ENCODE assay signal across 23 cellular contexts in genomic region chr2:20664431-20665260, GRCh38. TPM values are rescaled to one million over a fixed set of nuclear protein-coding genes. Genes with fewer than 3 reads are reported as not detected.
DNase-seq lines count a peak whose midpoint lies in the region; ATAC-seq and TF ChIP-seq lines count a peak whose summit lies in the region.
"Had no signal": no experiment of that assay in that cellular context is flagged by ENCODE, and none has a peak within 500 bp of the region (broad histone marks: within the 10 kb centered on the region; RNA-seq: fewer than 3 reads in every experiment).

No MANE protein-coding gene starts in this region.

- peaks cover 0 to 31% (median 20%) of the 10 kb centered on the region in 9 donors for H3K4me1 ChIP-seq in heart right ventricle
- H3K4me1 ChIP-seq: pancreas had no signal

- peak overlapping the region; percentile 77 for H3K4me3 Mint-ChIP-seq in chondrocyte (ENCODE audit: unreplicated experiment)
- peak overlapping the region in 9 of 10 donors; percentile 28 to 80 (median 61) for H3K4me3 Mint-ChIP-seq in naive thymus-derived CD8-positive, alpha-beta T cell

- H3K27ac ChIP-seq in heart right ventricle: no peak overlapping the region
- H3K27ac ChIP-seq: uterus had no signal

- no peaks in the 10 kb centered on the region for H3K36me3 ChIP-seq in heart right ventricle
- H3K36me3 ChIP-seq: pancreas, uterus had no signal

- intact Hi-C loops in Right ventricle myocardium superior (cut with DNase I) (loop anchor here (5.0 kb wide), 1 partner anchor 453 kb away; no protein-coding TSS in a partner anchor), heart right ventricle (cut with DNase I) (loop anchor here in 6 of 10 donors (5.0 to 10.0 kb wide), 3 partner anchors 160 to 453 kb away; partner anchors contain the start of gene LDAH (in 1 of the 6))

- H3K9me3 ChIP-seq in heart right ventricle: no peaks in the 10 kb centered on the region
- H3K9me3 ChIP-seq: pancreas, uterus had no signal

- H3K27me3 Mint-ChIP-seq in chondrocyte (ENCODE audit: low read depth): peaks cover 39% of the 10 kb centered on the region
- H3K27me3 Mint-ChIP-seq in naive thymus-derived CD8-positive, alpha-beta T cell: peaks cover 26 to 87% (median 60%) of the 10 kb centered on the region in 5 donors

- no peak for TF ChIP-seq CTCF in heart right ventricle (IDR thresholded peaks at IDR 0.05)
- TF ChIP-seq CTCF in chondrocyte (IDR thresholded peaks at IDR 0.05): no peak

- POLR2A ChIA-PET in naive thymus-derived CD8-positive, alpha-beta T cell (lab: Charles Lee): no interaction called here

- H3K27ac Mint-ChIP-seq in chondrocyte (ENCODE audit: unreplicated experiment): no peak overlapping the region
- peak overlapping the region in 1 of 10 donors; percentile 50 for H3K27ac Mint-ChIP-seq in naive thymus-derived CD8-positive, alpha-beta T cell
- H3K27ac Mint-ChIP-seq: activated CD4-positive, alpha-beta T cell treated with anti-CD3 and anti-CD28 coated beads for 36 hours; activated naive CD8-positive, alpha-beta T cell treated with anti-CD3 and anti-CD28 coated beads, Interleukin-2, amount 50 U/mL, for 24 hours; T-helper 2 cell treated with Interferon-gamma antibody and Interleukin-4, amounts not matched to agents 5 μg/mL and 100 μg/mL, for 36 hours had no signal

- H3K4me1 Mint-ChIP-seq in chondrocyte (ENCODE audit: low read depth): peaks cover 40% of the 10 kb centered on the region
- H3K4me1 Mint-ChIP-seq in naive thymus-derived CD8-positive, alpha-beta T cell: peaks cover 9 to 28% (median 21%) of the 10 kb centered on the region in 4 donors

- peaks cover 2% of the 10 kb centered on the region for H3K36me3 Mint-ChIP-seq in chondrocyte (ENCODE audit: low read depth)
- no peaks in the 10 kb centered on the region for H3K36me3 Mint-ChIP-seq in naive thymus-derived CD8-positive, alpha-beta T cell
- H3K36me3 Mint-ChIP-seq: stimulated activated naive B cell treated with anti-CD40 and anti-IgM and Interleukin-4, amounts not matched to agents 10 μg/mL and 1 μg/mL and 100 μg/mL, for 72 hours had no signal

- no peaks in the 10 kb centered on the region for H3K9me3 Mint-ChIP-seq in chondrocyte (ENCODE audit: low read depth)
- H3K9me3 Mint-ChIP-seq in naive thymus-derived CD8-positive, alpha-beta T cell: no peaks in the 10 kb centered on the region
- H3K9me3 Mint-ChIP-seq: activated naive CD8-positive, alpha-beta T cell treated with anti-CD3 and anti-CD28 coated beads, Interleukin-2, amount 50 U/mL, for 24 hours; stimulated activated naive B cell treated with anti-CD40 and anti-IgM and Interleukin-4, amounts not matched to agents 10 μg/mL and 1 μg/mL and 100 μg/mL, for 72 hours; T-helper 2 cell treated with Interferon-gamma antibody and Interleukin-4, amounts not matched to agents 5 μg/mL and 100 μg/mL, for 36 hours had no signal

- ATAC-seq in Right ventricle myocardium superior (ENCODE audit: poor library complexity) (no peak), heart right ventricle (no peak), HG02763 (IDR thresholded peaks at IDR 0.05; ENCODE audit: unreplicated experiment) (no peak)
- no peak for ATAC-seq in naive thymus-derived CD8-positive, alpha-beta T cell
- ATAC-seq: activated CD4-positive, alpha-beta T cell treated with anti-CD3 and anti-CD28 coated beads for 36 hours; activated naive CD8-positive, alpha-beta T cell treated with anti-CD3 and anti-CD28 coated beads, Interleukin-2, amount 50 U/mL, for 24 hours; pancreas; stimulated activated naive B cell treated with anti-CD40 and anti-IgM and Interleukin-4, amounts not matched to agents 10 μg/mL and 1 μg/mL and 100 μg/mL, for 72 hours had no signal

- in situ Hi-C loops in G401 (cut with HindIII; ENCODE audit: low sequenced_read_pairs): no loop called here

- WGBS in heart right ventricle, 2 donors: 23 to 30% methylated on average over 18 of the region's 18 CpGs

- peak; percentile 11 for DNase-seq in Right ventricle myocardium superior
- no peak for DNase-seq in heart right ventricle
- DNase-seq in chondrocyte (ENCODE audit: low spot score): no peak
- DNase-seq in naive thymus-derived CD8-positive, alpha-beta T cell: peak in 1 of 10 donors; percentile 34
- no peak for DNase-seq in G401 (ENCODE audit: low spot score)
- DNase-seq in SK-N-DZ (ENCODE audit: low spot score): no peak
- no peak for DNase-seq in NCI-H2171 treated with DMSO at 0.1 percent for 48 hours (lab: John Stamatoyannopoulos, UW)
- DNase-seq: activated CD4-positive, alpha-beta T cell treated with anti-CD3 and anti-CD28 coated beads for 36 hours; activated CD8-positive, alpha-beta memory T cell treated with anti-CD3 and anti-CD28 coated beads, Interleukin-2, amount 50 U/mL, for 4 hours; activated naive CD8-positive, alpha-beta T cell treated with anti-CD3 and anti-CD28 coated beads, Interleukin-2, amount 50 U/mL, for 24 hours; Calu3; erythroblast; GF-D8; midbrain; NCI-H1436 treated with DMSO at 0.1 percent for 48 hours; NCI-H345; pancreas; SHP77 treated with DMSO at 0.1 percent for 48 hours; stimulated activated naive B cell treated with anti-CD40 and anti-IgM and Interleukin-4, amounts not matched to agents 10 μg/mL and 1 μg/mL and 100 μg/mL, for 72 hours; uterus had no signal

- peak overlapping the region in 1 of 10 donors; percentile 6 for H3K4me3 ChIP-seq in heart right ventricle
- H3K4me3 ChIP-seq: pancreas, uterus had no signal

- peaks cover 25 to 97% (median 94%) of the 10 kb centered on the region in 7 donors for H3K27me3 ChIP-seq in heart right ventricle

RNA-seq across cellular contexts. Expression of gene GDF7, which starts 2.3 kb away (rescaled TPM):
- 0.38 TPM for total RNA-seq in Right ventricle myocardium superior
- 1 to 10 TPM in 1 of 10 donors, under 1 TPM in 9; 0.10 to 1.2 (median 0.66) TPM for total RNA-seq in heart right ventricle
- under 1 TPM; 0.17 to 0.37 TPM for polyA plus RNA-seq in heart right ventricle
- total RNA-seq in chondrocyte: 10.9 to 12.8 TPM (median 12.6 TPM) in 3 replicates
- total RNA-seq in naive thymus-derived CD8-positive, alpha-beta T cell: not detected
- polyA plus RNA-seq in naive thymus-derived CD8-positive, alpha-beta T cell: under 1 TPM; 0.05 TPM
- total RNA-seq in G401 (2014; rRNA removed; shearing (Covaris generic)): 0.37 and 1.2 TPM in 2 replicates
- polyA plus RNA-seq in SK-N-DZ (2014; cell fraction: cytosol; rRNA removed): not detected in 2 replicates
- polyA plus RNA-seq in SK-N-DZ (2014; cell fraction: nucleus; rRNA removed): 0.14 TPM in 1 of 2 replicates, not detected in the other
- total RNA-seq: Calu3, LHCN-M2 had no signal

RNA-seq across cellular contexts. Expression of gene HS1BP3, which starts 13.7 kb away (rescaled TPM):
- total RNA-seq in Right ventricle myocardium superior (19.7 TPM), heart right ventricle (10 to 100 TPM; 11.3 to 26.3 (median 16.1) TPM), chondrocyte (24.6 to 33.8 TPM (median 33.2 TPM) in 3 replicates)
- polyA plus RNA-seq in heart right ventricle: 10 to 100 TPM; 16.8 to 24.6 TPM
- total RNA-seq in naive thymus-derived CD8-positive, alpha-beta T cell: 10 to 100 TPM; 15.4 to 15.5 TPM
- 10 to 100 TPM; 11.0 to 15.4 (median 11.6) TPM for polyA plus RNA-seq in naive thymus-derived CD8-positive, alpha-beta T cell
- 47.6 and 53.7 TPM in 2 replicates for total RNA-seq in G401 (2014; rRNA removed; shearing (Covaris generic))
- polyA plus RNA-seq in SK-N-DZ (2014; cell fraction: cytosol; rRNA removed): 10.6 and 18.1 TPM in 2 replicates
- 12.7 and 17.9 TPM in 2 replicates for polyA plus RNA-seq in SK-N-DZ (2014; cell fraction: nucleus; rRNA removed)
